1 cellular context compared by ENCODE assay signal in the genomic region with DNA sequence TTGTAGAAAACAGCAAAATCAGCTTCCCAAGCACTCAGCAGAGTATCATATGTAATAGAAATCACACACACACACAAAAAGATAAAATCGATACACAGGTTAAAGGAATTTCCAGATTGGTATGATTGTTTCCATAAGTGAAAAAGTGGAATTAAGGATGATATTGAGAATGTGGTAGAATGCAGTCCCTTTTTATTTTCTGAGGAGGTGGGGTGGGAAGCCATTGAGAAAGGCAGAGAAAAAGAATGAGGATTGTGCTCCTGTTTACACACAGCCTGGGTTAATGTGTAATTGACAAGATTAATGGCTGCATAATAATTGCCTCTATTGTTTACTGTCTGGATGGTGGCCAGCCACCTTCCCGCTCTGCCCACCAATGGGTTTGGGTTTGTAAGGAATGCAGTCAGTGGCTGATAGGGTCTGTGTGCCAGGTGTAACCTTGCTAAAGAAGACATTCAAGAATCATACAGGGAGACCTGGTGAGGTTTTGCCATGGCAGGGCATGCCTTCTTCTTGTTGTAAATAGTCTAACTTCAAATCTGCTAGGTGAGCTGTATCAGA.
TF ChIP-seq lines count a peak whose summit lies in the region.

No MANE protein-coding gene starts in this region.

TF ChIP-seq in Ishikawa, 13 proteins besides CTCF, POLR2A, EP300 and RAD21 (continued from another document):
- TF ChIP-seq, protein P1, sequence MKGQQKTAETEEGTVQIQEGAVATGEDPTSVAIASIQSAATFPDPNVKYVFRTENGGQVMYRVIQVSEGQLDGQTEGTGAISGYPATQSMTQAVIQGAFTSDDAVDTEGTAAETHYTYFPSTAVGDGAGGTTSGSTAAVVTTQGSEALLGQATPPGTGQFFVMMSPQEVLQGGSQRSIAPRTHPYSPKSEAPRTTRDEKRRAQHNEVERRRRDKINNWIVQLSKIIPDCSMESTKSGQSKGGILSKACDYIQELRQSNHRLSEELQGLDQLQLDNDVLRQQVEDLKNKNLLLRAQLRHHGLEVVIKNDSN (IDR thresholded peaks at IDR 0.05), result no peak
- TF ChIP-seq CREB1 (IDR thresholded peaks at IDR 0.05; ENCODE audit: low read depth) (no peak), EGR1 (IDR thresholded peaks at IDR 0.05) (no peak), NFIC (IDR thresholded peaks at IDR 0.05) (peak; percentile 96), YY1 (IDR thresholded peaks at IDR 0.05; ENCODE audit: low read depth) (0 out of 2 replicates have a peak, but pooled peaks have one; percentile 44)
